8 cellular contexts compared by ENCODE assay signal in genomic region chr15:85318048-85318731, GRCh38.
A peak's percentile ranks its signal among the peaks of the same experiment; 100 is the strongest.
DNase-seq lines count a peak whose midpoint lies in the region; ATAC-seq, FAIRE-seq and TF ChIP-seq lines count a peak whose summit lies in the region.

No MANE protein-coding gene starts in this region.

- H3K4me2 ChIP-seq in fibroblast of lung (ENCODE audit: extremely low read depth, insufficient read depth, low read length): peak overlapping the region; percentile 11

- H3K27ac ChIP-seq in Peyer's patch (peak overlapping the region in 3 of 4 donors; percentile 50 to 74 (median 65)), fibroblast of lung (ENCODE audit: insufficient read depth, low read length) (peak overlapping the region; percentile 77), adrenal gland (no peak overlapping the region)

- peak in 2 of 6 experiments; percentile 27 to 29 for TF ChIP-seq CTCF in Peyer's patch (IDR thresholded peaks at IDR 0.05)
- peak in 1 of 2 donors; percentile 40 for TF ChIP-seq CTCF in fibroblast of lung (conservative IDR thresholded peaks at IDR 0.05 in 1 of 2, IDR thresholded peaks at IDR 0.05 in 1 of 2; ENCODE audit: low read depth in 1 of 2, low read length in 2 of 2)
- TF ChIP-seq CTCF in adrenal gland (IDR thresholded peaks at IDR 0.05): no peak

- H4K20me1 ChIP-seq in fibroblast of lung (ENCODE audit: control insufficient read depth, extremely low read depth, insufficient read depth, low read length): no peaks in the 10 kb centered on the region

- WGBS in adrenal gland, 4 donors: 47 to 83% (median 67%) methylated on average over 2 of the region's 2 CpGs

- ATAC-seq in GM18858 (IDR thresholded peaks at IDR 0.05; ENCODE audit: unreplicated experiment) (peak; percentile 85), HG02973 (IDR thresholded peaks at IDR 0.05; ENCODE audit: unreplicated experiment) (peak; percentile 90)

- no peak overlapping the region for H3K4me3 ChIP-seq in Peyer's patch
- no peak overlapping the region for H3K4me3 ChIP-seq in fibroblast of lung (replicated peaks in 1 of 4; ENCODE audit: control extremely low read depth in 1 of 4, insufficient read depth in 1 of 4, low read depth in 3 of 4, low read length in 4 of 4)
- H3K4me3 ChIP-seq in adrenal gland: no peak overlapping the region

- H3K27me3 ChIP-seq in Peyer's patch (no peaks in the 10 kb centered on the region), fibroblast of lung (ENCODE audit: control insufficient read depth, insufficient read depth, low read length) (no peaks in the 10 kb centered on the region), adrenal gland (no peaks in the 10 kb centered on the region)

- no peak for FAIRE-seq in frontal cortex (lab: Jason Lieb, UNC)

- H3K4me1 ChIP-seq in Peyer's patch: peaks cover 0 to 34% (median 9%) of the 10 kb centered on the region in 4 donors
- peaks cover 8% of the 10 kb centered on the region for H3K4me1 ChIP-seq in fibroblast of lung (ENCODE audit: control insufficient read depth, extremely low read depth, insufficient read depth, low read length)
- no peaks in the 10 kb centered on the region for H3K4me1 ChIP-seq in adrenal gland (replicated peaks in 1 of 2)

- DNase-seq in COLO668 (lab: John Stamatoyannopoulos, UW; ENCODE audit: unreplicated experiment) (peak; percentile 49), Peyer's patch (peak in 2 of 3 donors; percentile 66 to 83), fibroblast of lung (ENCODE audit: low read depth in 2 of 2) (peak; percentile 92 to 96), frontal cortex (ENCODE audit: low spot score in 2 of 2) (no peak), adrenal gland (no peak), DMS114 treated with DMSO at 0.1 percent for 48 hours (lab: John Stamatoyannopoulos, UW; ENCODE audit: unreplicated experiment) (no peak)

- H3K9ac ChIP-seq in fibroblast of lung (ENCODE audit: insufficient read depth, low read length): no peak overlapping the region

- H3K9me3 ChIP-seq in Peyer's patch (no peaks in the 10 kb centered on the region), fibroblast of lung (ENCODE audit: control insufficient read depth, insufficient read depth, low read depth, low read length) (no peaks in the 10 kb centered on the region), adrenal gland (replicated peaks in 1 of 3) (peaks cover 0 to 7% (median 0%) of the 10 kb centered on the region in 3 donors)

- no peak overlapping the region for H2AFZ ChIP-seq in fibroblast of lung (ENCODE audit: low read length)

- TF ChIP-seq POLR2A in Peyer's patch (IDR thresholded peaks at IDR 0.05) (no peak), adrenal gland (IDR thresholded peaks at IDR 0.05) (no peak)

- intact Hi-C loops in adrenal gland (cut with DNase I): no loop called here

- H3K36me3 ChIP-seq in Peyer's patch (no peaks in the 10 kb centered on the region), fibroblast of lung (ENCODE audit: control insufficient read depth, insufficient read depth, low read length) (no peaks in the 10 kb centered on the region), adrenal gland (replicated peaks in 1 of 2) (no peaks in the 10 kb centered on the region)

- H3K79me2 ChIP-seq in fibroblast of lung (ENCODE audit: control insufficient read depth, insufficient read depth, low read length): no peaks in the 10 kb centered on the region

Comparison
In these comparisons a context has a peak if more than half of its experiments do, and no peak if none do; other contexts are left out.
1. DNase-seq: peak in COLO668 (single experiment), Peyer's patch (2 of 3) and fibroblast of lung (2 of 2); none in frontal cortex (0 of 2), adrenal gland (0 of 7) and DMS114 treated with DMSO at 0.1 percent for 48 hours (single experiment).
2. H3K27ac ChIP-seq: peak in Peyer's patch (3 of 4) and fibroblast of lung (single experiment); none in adrenal gland (0 of 5).